In genomic region chr3:143134446-143134845, GRCh38 we compare ENCODE assay signal across 12 cellular contexts. TPM values are rescaled to one million over a fixed set of nuclear protein-coding genes. Genes with fewer than 3 reads are reported as not detected.
DNase-seq lines count a peak whose midpoint lies in the region; ATAC-seq, FAIRE-seq and TF ChIP-seq lines count a peak whose summit lies in the region.
"Had no signal": no experiment of that assay in that cellular context is flagged by ENCODE, and none has a peak within 500 bp of the region (broad histone marks: within the 10 kb centered on the region; RNA-seq: fewer than 3 reads in every experiment).

No MANE protein-coding gene starts in this region.

- DNase-seq in NCI-H2227 (lab: John Stamatoyannopoulos, UW; ENCODE audit: unreplicated experiment): peak; percentile 14
- no peak for DNase-seq in NCI-H2227 treated with DMSO at 0.1 percent for 48 hours (lab: John Stamatoyannopoulos, UW)
- peak; percentile 64 for DNase-seq in NCI-H2029 (lab: John Stamatoyannopoulos, UW)
- peak; percentile 19 to 34 for DNase-seq in SJCRH30
- DNase-seq in thyroid gland: peak; percentile 22 to 26
- no peak for DNase-seq in RCC 7860 (ENCODE audit: low spot score)
- no peak for DNase-seq in stomach
- DNase-seq: activated CD8-positive, alpha-beta T cell treated with anti-CD3 and anti-CD28 coated beads for 36 hours; DND-41; occipital lobe had no signal

- H3K9me3 ChIP-seq in SJCRH30 (replicated peaks): no peaks in the 10 kb centered on the region
- no peaks in the 10 kb centered on the region for H3K9me3 ChIP-seq in thyroid gland
- H3K9me3 ChIP-seq in stomach: no peaks in the 10 kb centered on the region

- H3K36me3 ChIP-seq in SJCRH30 (no peaks in the 10 kb centered on the region), thyroid gland (no peaks in the 10 kb centered on the region), stomach (no peaks in the 10 kb centered on the region)

- H3K4me1 ChIP-seq in SJCRH30 (peaks cover 13% of the 10 kb centered on the region), thyroid gland (no peaks in the 10 kb centered on the region), stomach (no peaks in the 10 kb centered on the region)

- no peak for ATAC-seq in GM21786 (IDR thresholded peaks at IDR 0.05; ENCODE audit: unreplicated experiment)
- ATAC-seq: activated CD8-positive, alpha-beta T cell treated with anti-CD3 and anti-CD28 coated beads for 36 hours had no signal

- H3K27me3 ChIP-seq in SJCRH30 (peaks cover 6% of the 10 kb centered on the region), thyroid gland (no peaks in the 10 kb centered on the region), stomach (no peaks in the 10 kb centered on the region)

- no peak for TF ChIP-seq EP300 in stomach (IDR thresholded peaks at IDR 0.05)

- TF ChIP-seq CTCF in thyroid gland (IDR thresholded peaks at IDR 0.05) (no peak), stomach (IDR thresholded peaks at IDR 0.05) (no peak)

- intact Hi-C loops in thyroid gland (cut with DNase I): no loop called here
- intact Hi-C loops in stomach (cut with DNase I; ENCODE audit: low total_unique reads): no loop called here

- no peak for FAIRE-seq in RCC 7860 (lab: Jason Lieb, UNC)

- no peak overlapping the region for H3K27ac ChIP-seq in SJCRH30
- H3K27ac ChIP-seq in thyroid gland: no peak overlapping the region
- no peak overlapping the region for H3K27ac ChIP-seq in stomach
- H3K27ac ChIP-seq: epithelial cell of prostate had no signal

- no peak overlapping the region for H3K4me3 ChIP-seq in SJCRH30
- no peak overlapping the region for H3K4me3 ChIP-seq in thyroid gland (replicated peaks in 1 of 3)
- no peak overlapping the region for H3K4me3 ChIP-seq in stomach

- TF ChIP-seq POLR2A in thyroid gland (IDR thresholded peaks at IDR 0.05) (no peak), stomach (IDR thresholded peaks at IDR 0.05) (no peak)

RNA-seq across cellular contexts. Expression of gene CHST2, which starts 14.9 kb away (rescaled TPM):
- total RNA-seq in SJCRH30 (2014; rRNA removed; shearing (Covaris generic)): 2.3 and 2.6 TPM in 2 replicates
- 10 to 100 TPM in 3 of 4 donors, 1 to 10 TPM in 1; 8.5 to 14.0 (median 12.2) TPM for total RNA-seq in thyroid gland
- 1 to 10 TPM in 4 of 5 donors, under 1 TPM in 1; 0.89 to 5.7 (median 2.3) TPM for total RNA-seq in stomach
- 1 to 10 TPM in 2 of 3 donors, under 1 TPM in 1; 0.73 to 5.9 (median 4.6) TPM for polyA plus RNA-seq in stomach

Comparison
In these comparisons a context has a peak if more than half of its experiments do, and no peak if none do; other contexts are left out.
1. DNase-seq: peak in NCI-H2227 (single experiment), NCI-H2029 (single experiment), SJCRH30 (2 of 2) and thyroid gland (2 of 2); none in NCI-H2227 treated with DMSO at 0.1 percent for 48 hours (single experiment), RCC 7860 (single experiment) and stomach (single experiment).